15 cellular contexts compared by ENCODE assay signal in genomic region chr3:194075802-194076460, GRCh38.
DNase-seq lines count a peak whose midpoint lies in the region; ATAC-seq, FAIRE-seq and TF ChIP-seq lines count a peak whose summit lies in the region.
"Had no signal": no experiment of that assay in that cellular context is flagged by ENCODE, and none has a peak within 500 bp of the region (broad histone marks: within the 10 kb centered on the region; RNA-seq: fewer than 3 reads in every experiment).

No MANE protein-coding gene starts in this region.

- H3K14ac ChIP-seq in trophoblast cell (ENCODE audit: low read length) = no peak overlapping the region

- no peak overlapping the region for H4K91ac ChIP-seq in trophoblast cell (ENCODE audit: low read depth, low read length)

- peak overlapping the region; percentile 61 for H2AFZ ChIP-seq in K562 (ENCODE audit: low read depth, low read length)
- no peak overlapping the region for H2AFZ ChIP-seq in trophoblast cell (ENCODE audit: insufficient read depth, low read length, poor library complexity)

- in situ Hi-C loops in K562 (cut with MboI) = no loop called here

- 62% methylated on average over 6 of the region's 6 CpGs for WGBS in K562 (ENCODE audit: insufficient coverage, low coverage, missing lambda C conversion rate)
- no CpG with 5 or more reads among the region's 6 CpGs for WGBS in trophoblast cell (ENCODE audit: extremely low coverage, insufficient coverage, insufficient read length)

- BruUV-seq in Calu3 (replicated peaks; lab: Mats Ljungman, UMichigan) = no TSS peak
- no TSS peak for BruUV-seq in K562 (replicated peaks; lab: Mats Ljungman, UMichigan)

- TF ChIP-seq CTCF in Calu3 (IDR thresholded peaks at IDR 0.05; ENCODE audit: unreplicated experiment) (peak; percentile 21), K562 (IDR thresholded peaks at IDR 0.05 in 2 of 3, conservative IDR thresholded peaks at IDR 0.05 in 1 of 3; ENCODE audit: insufficient read depth in 2 of 3, low read depth in 1 of 3, low read length in 3 of 3) (peak in 2 of 3 experiments; percentile 25 to 31; a peak in 2 of 6 replicates), nephron (IDR thresholded peaks at IDR 0.05; ENCODE audit: unreplicated experiment in 3 of 3) (no peak)

- H3K79me2 ChIP-seq in K562 (ENCODE audit: control insufficient read depth, insufficient read depth, low read length) = no peaks in the 10 kb centered on the region
- H3K79me2 ChIP-seq in trophoblast cell (ENCODE audit: control insufficient read depth, insufficient read depth, low read length, poor library complexity) = no peaks in the 10 kb centered on the region

- H3K27me3 ChIP-seq in K562 (ENCODE audit: control insufficient read depth in 2 of 2, insufficient read depth in 2 of 2, low read length in 2 of 2) = no peaks in the 10 kb centered on the region
- no peaks in the 10 kb centered on the region for H3K27me3 ChIP-seq in trophoblast cell (ENCODE audit: insufficient read depth, low read length)
- H3K27me3 ChIP-seq: ascending aorta, SJSA1, tibial nerve had no signal

- H4K8ac ChIP-seq in trophoblast cell (ENCODE audit: low read depth, low read length) = no peak overlapping the region

- H3K4me1 ChIP-seq in K562 (replicated peaks in 1 of 2; ENCODE audit: control insufficient read depth in 2 of 2, insufficient read depth in 2 of 2, low read length in 2 of 2) = peaks cover 11 to 33% of the 10 kb centered on the region in 2 experiments
- peaks cover 3 to 4% of the 10 kb centered on the region in 2 experiments for H3K4me1 ChIP-seq in trophoblast cell (ENCODE audit: control insufficient read depth in 1 of 2, insufficient read depth in 2 of 2, low read length in 2 of 2)

- ATAC-seq in K562 (peak; percentile 70), esophagus mucosa (no peak)
- ATAC-seq: activated CD8-positive, alpha-beta T cell treated with anti-CD3 and anti-CD28 coated beads for 36 hours; left ventricle myocardium superior had no signal

- no peak for TF ChIP-seq POLR2A in K562 (conservative IDR thresholded peaks at IDR 0.05)

- H3K9ac ChIP-seq in K562 (ENCODE audit: insufficient read depth in 1 of 2, low read depth in 2 of 2, low read length in 2 of 2) = no peak overlapping the region
- H3K9ac ChIP-seq in trophoblast cell (ENCODE audit: low read length) = no peak overlapping the region

- peak in 1 of 2 experiments; percentile 38; a peak in 3 of 4 replicates for TF ChIP-seq RAD21 in K562 (CRISPR knock-in tag; conservative IDR thresholded peaks at IDR 0.05 in 1 of 2, IDR thresholded peaks at IDR 0.05 in 1 of 2)

- H3K36me3 ChIP-seq in K562 (ENCODE audit: control insufficient read depth, insufficient read depth, low read length) (no peaks in the 10 kb centered on the region), trophoblast cell (ENCODE audit: control insufficient read depth in 1 of 2, insufficient read depth in 2 of 2, low read length in 2 of 2) (no peaks in the 10 kb centered on the region)
- H3K36me3 ChIP-seq: ascending aorta, SJSA1, tibial nerve had no signal

- H3K4me3 Mint-ChIP-seq in Calu3 (ENCODE audit: low read depth, unreplicated experiment) = no peak overlapping the region
- H3K4me3 Mint-ChIP-seq in nephron = no peak overlapping the region
- H3K4me3 Mint-ChIP-seq: activated CD8-positive, alpha-beta T cell treated with anti-CD3 and anti-CD28 coated beads for 36 hours had no signal

- H3K4me3 ChIP-seq in K562 = no peak overlapping the region
- H3K4me3 ChIP-seq in trophoblast cell (ENCODE audit: low read depth, low read length) = no peak overlapping the region
- H3K4me3 ChIP-seq: ascending aorta, SJSA1, tibial nerve had no signal

- peaks cover 6% of the 10 kb centered on the region for H3K79me1 ChIP-seq in trophoblast cell (ENCODE audit: low read length)

- H3K9me3 Mint-ChIP-seq in Calu3 (ENCODE audit: low read depth, unreplicated experiment) (peaks cover 4% of the 10 kb centered on the region), nephron (peaks cover 2% of the 10 kb centered on the region)
- H3K9me3 Mint-ChIP-seq: activated CD8-positive, alpha-beta T cell treated with anti-CD3 and anti-CD28 coated beads for 36 hours had no signal

- no peaks in the 10 kb centered on the region for H3K9me1 ChIP-seq in K562 (ENCODE audit: control insufficient read depth, insufficient read depth, low read length)

- FAIRE-seq in K562 (lab: Jason Lieb, UNC) = peak; percentile 32
- FAIRE-seq: D721Med had no signal

- H3K27ac Mint-ChIP-seq in Calu3 (ENCODE audit: unreplicated experiment) (no peak overlapping the region), nephron (peak overlapping the region; percentile 39 to 63 (median 51))
- H3K27ac Mint-ChIP-seq: activated CD8-positive, alpha-beta T cell treated with anti-CD3 and anti-CD28 coated beads for 36 hours had no signal

- no peak overlapping the region for H3K4ac ChIP-seq in trophoblast cell (ENCODE audit: low read depth, low read length)

- H3K4me2 ChIP-seq in K562 (ENCODE audit: insufficient read depth, low read length) = no peak overlapping the region
- H3K4me2 ChIP-seq in trophoblast cell (ENCODE audit: low read length) = no peak overlapping the region

- H4K12ac ChIP-seq in trophoblast cell (ENCODE audit: low read depth, low read length) = no peak overlapping the region

- no peak overlapping the region for H3K23ac ChIP-seq in trophoblast cell (ENCODE audit: low read length)

- H4K20me1 ChIP-seq in K562 (replicated peaks; ENCODE audit: control insufficient read depth, insufficient read depth, low read length) = no peaks in the 10 kb centered on the region

- no peak for TF ChIP-seq EP300 in K562 (IDR thresholded peaks at IDR 0.05; ENCODE audit: low read length)

- H3K27ac ChIP-seq in K562 (ENCODE audit: extremely low read depth, low read depth, low read length) (no peak overlapping the region), trophoblast cell (ENCODE audit: low read depth, low read length) (no peak overlapping the region)
- H3K27ac ChIP-seq: ascending aorta, SJSA1, tibial nerve had no signal

- H2AK5ac ChIP-seq in trophoblast cell (ENCODE audit: low read length) = no peak overlapping the region

- H3K4me1 Mint-ChIP-seq in Calu3 (ENCODE audit: low read depth, unreplicated experiment) = peaks cover 62% of the 10 kb centered on the region
- H3K4me1 Mint-ChIP-seq in nephron = peaks cover 69% of the 10 kb centered on the region

- H3K18ac ChIP-seq in trophoblast cell (ENCODE audit: low read length) = no peak overlapping the region

- no peak overlapping the region for H2BK120ac ChIP-seq in trophoblast cell (ENCODE audit: insufficient read depth, low read length, poor library complexity)

- CTCF ChIA-PET in Calu3 (lab: Charles Lee) (interaction anchor here (0.9 to 1.6 kb wide), 6 partner anchors 10 to 240 kb away, joined by 3 to 5 read pairs (median 4); no protein-coding TSS in a partner anchor), K562 (lab: Yijun Ruan, JAX; ENCODE audit: low intra/inter-chr PET ratio) (no interaction called here)

- intact Hi-C loops in Calu3 (cut with micrococcal nuclease; ENCODE audit: unreplicated experiment) = loop anchor here (5.0 kb wide), 1 partner anchor 246 kb away; no protein-coding TSS in a partner anchor
- intact Hi-C loops in K562 (cut with micrococcal nuclease) = loop anchor here (10.0 kb wide), 3 partner anchors 71 to 291 kb away; no protein-coding TSS in a partner anchor

- peak; percentile 67 for DNase-seq in Calu3
- peak; percentile 14 for DNase-seq in MV-4-11 (lab: John Stamatoyannopoulos, UW)
- DNase-seq in K562 (ENCODE audit: extremely low read depth in 1 of 4, low spot score in 3 of 4) = peak in 2 of 4 experiments; percentile 41 to 50
- DNase-seq in trophoblast cell = no peak
- DNase-seq in islet precursor cell = no peak
- DNase-seq in GM03348 (ENCODE audit: low spot score) = no peak
- DNase-seq: activated CD8-positive, alpha-beta T cell treated with anti-CD3 and anti-CD28 coated beads for 36 hours; left ventricle myocardium superior; retina had no signal

- H3K9me3 ChIP-seq in K562 (replicated peaks; ENCODE audit: control insufficient read depth, insufficient read depth, low read depth, low read length) (no peaks in the 10 kb centered on the region), trophoblast cell (ENCODE audit: insufficient read depth, low read depth, low read length) (peaks cover 2% of the 10 kb centered on the region)
- H3K9me3 ChIP-seq: ascending aorta, SJSA1, tibial nerve had no signal

- H3K36me3 Mint-ChIP-seq in Calu3 (ENCODE audit: insufficient read depth, unreplicated experiment) = peaks cover 9% of the 10 kb centered on the region
- no peaks in the 10 kb centered on the region for H3K36me3 Mint-ChIP-seq in nephron (ENCODE audit: low read depth)

- no peaks in the 10 kb centered on the region for H3K27me3 Mint-ChIP-seq in Calu3 (ENCODE audit: unreplicated experiment)
- H3K27me3 Mint-ChIP-seq in nephron (ENCODE audit: low read depth) = peaks cover 18% of the 10 kb centered on the region

- H2BK12ac ChIP-seq in trophoblast cell (ENCODE audit: low read length) = no peak overlapping the region

- POLR2A ChIA-PET in K562 (lab: Yijun Ruan, JAX) = interaction anchor here (0.6 to 1.3 kb wide), 2 partner anchors 9 to 13 kb away, joined by 3 to 7 read pairs; no protein-coding TSS in a partner anchor

- H2BK5ac ChIP-seq in trophoblast cell (ENCODE audit: low read depth, low read length, poor library complexity) = no peak overlapping the region

TF ChIP-seq in K562, 482 proteins besides CTCF, POLR2A, EP300 and RAD21 (continues in another document):
- no peak for TF ChIP-seq RBM15 (IDR thresholded peaks at IDR 0.05; ENCODE audit: insufficient read depth, low read length)
- TF ChIP-seq USF1 (CRISPR knock-in tag; IDR thresholded peaks at IDR 0.05) = no peak
- no peak for TF ChIP-seq ERF (CRISPR knock-in tag; IDR thresholded peaks at IDR 0.05)
- no peak for TF ChIP-seq ZNF347 (CRISPR knock-in tag; IDR thresholded peaks at IDR 0.05; ENCODE audit: low read depth)
- no peak for TF ChIP-seq KDM1A (IDR thresholded peaks at IDR 0.05)
- no peak for TF ChIP-seq KLF10 (CRISPR knock-in tag; IDR thresholded peaks at IDR 0.05)
- TF ChIP-seq CXXC5 (CRISPR knock-in tag; IDR thresholded peaks at IDR 0.05) = no peak

Comparison
In these comparisons a context has a peak if more than half of its experiments do, and no peak if none do; other contexts are left out.
1. DNase-seq: peak in Calu3 (single experiment) and MV-4-11 (single experiment); none in trophoblast cell (0 of 2), islet precursor cell (single experiment) and GM03348 (single experiment).
2. CTCF ChIP-seq: peak in Calu3 (single experiment) and K562 (2 of 3); none in nephron (0 of 3).